20 cellular contexts compared by ENCODE assay signal in genomic region chr3:118637866-118638265, GRCh38.
"Had no signal": no experiment of that assay in that cellular context is flagged by ENCODE, and none has a peak within 500 bp of the region (broad histone marks: within the 10 kb centered on the region; RNA-seq: fewer than 3 reads in every experiment).

No MANE protein-coding gene starts in this region.

- H3K4me1 ChIP-seq: sigmoid colon, spleen, stomach had no signal

- H3K4me3 ChIP-seq: ovary, sigmoid colon, spleen, stomach, thoracic aorta had no signal

- H3K9me3 ChIP-seq: ovary, sigmoid colon, spleen, stomach, thoracic aorta had no signal

- H3K27ac ChIP-seq: ovary, sigmoid colon, spleen, stomach, thoracic aorta, WERI-Rb-1 had no signal

- H3K36me3 ChIP-seq: ovary, sigmoid colon, spleen, stomach, thoracic aorta, WERI-Rb-1 had no signal

- H3K27me3 ChIP-seq: ovary, sigmoid colon, stomach had no signal

- ATAC-seq: activated CD8-positive, alpha-beta memory T cell treated with anti-CD3 and anti-CD28 coated beads, Interleukin-2, amount 10 ng/mL, durations not matched to agents 7 days and 5 days; left ventricle myocardium superior; T-cell had no signal

- DNase-seq: activated CD4-positive, alpha-beta T cell treated with anti-CD3 and anti-CD28 coated beads, Interleukin-2, amount 50 U/mL, for 48 hours; activated CD8-positive, alpha-beta memory T cell treated with anti-CD3 and anti-CD28 coated beads, Interleukin-2, amount 10 ng/mL, durations not matched to agents 7 days and 5 days; activated naive CD4-positive, alpha-beta T cell treated with anti-CD3 and anti-CD28 coated beads, Interleukin-2, amount 10 ng/mL, durations not matched to agents 7 days and 5 days; activated T-cell treated with anti-CD3 and anti-CD28 coated beads, Interleukin-2, amount 50 U/mL, for 1 hour; cortex of kidney; effector CD8-positive, alpha-beta T cell; foreskin fibroblast; glutamatergic neuron; left ventricle myocardium superior; nephron progenitor cell; ovary; sigmoid colon; spleen; stomach; T-cell; T-helper 9 cell; WERI-Rb-1 had no signal

- FAIRE-seq: astrocyte, endothelial cell of umbilical vein had no signal
